20 cellular contexts compared by ENCODE assay signal in genomic region chr19:39873385-39873784, GRCh38.
"Had no signal": no experiment of that assay in that cellular context is flagged by ENCODE, and none has a peak within 500 bp of the region (broad histone marks: within the 10 kb centered on the region; RNA-seq: fewer than 3 reads in every experiment).

No MANE protein-coding gene starts in this region.

- H3K4me3 Mint-ChIP-seq: IgD-negative memory B cell had no signal

- H3K4me3 ChIP-seq: K562 had no signal

- H3K9me3 ChIP-seq: SK-N-SH had no signal

- ATAC-seq: K562 had no signal

- H3K4me1 Mint-ChIP-seq: IgD-negative memory B cell had no signal

- H3K9me3 Mint-ChIP-seq: IgD-negative memory B cell had no signal

- H3K27ac ChIP-seq: KMS-11, RWPE1 had no signal

- DNase-seq: Kasumi-1, MM.1S, NCI-H1092 treated with DMSO at 0.1 percent for 48 hours, NCI-H1436, NCI-H187, NCI-H2029, NCI-H2081 treated with DMSO at 0.1 percent for 48 hours, NCI-H2171, NCI-H226, NCI-H446, NCI-H510A, NCI-H524 treated with DMSO at 0.1 percent for 48 hours, NCI-H69, NCI-H774, SHP77, SK-N-SH had no signal

- H3K27ac Mint-ChIP-seq: IgD-negative memory B cell had no signal

- H3K36me3 Mint-ChIP-seq: IgD-negative memory B cell had no signal

- H3K27me3 Mint-ChIP-seq: IgD-negative memory B cell had no signal
